In genomic region chr2:106577252-106577651, GRCh38 we compare ENCODE assay signal across 21 cellular contexts.
"Had no signal": no experiment of that assay in that cellular context is flagged by ENCODE, and none has a peak within 500 bp of the region (broad histone marks: within the 10 kb centered on the region; RNA-seq: fewer than 3 reads in every experiment).

No MANE protein-coding gene starts in this region.

- H3K9me3 ChIP-seq: heart right ventricle, right atrium auricular region, stomach, thoracic aorta, transverse colon had no signal

- H3K27ac ChIP-seq: stomach, thoracic aorta, transverse colon had no signal

- H3K36me3 Mint-ChIP-seq: naive thymus-derived CD4-positive, alpha-beta T cell had no signal

- H3K36me3 ChIP-seq: heart right ventricle, right atrium auricular region, stomach, thoracic aorta, transverse colon had no signal

- H3K9me3 Mint-ChIP-seq: naive thymus-derived CD4-positive, alpha-beta T cell; neural crest cell had no signal

- H3K4me3 Mint-ChIP-seq: naive thymus-derived CD4-positive, alpha-beta T cell; neural crest cell had no signal

- H3K4me3 ChIP-seq: heart right ventricle, right atrium auricular region, stomach, transverse colon had no signal

- FAIRE-seq: endometrium, frontal cortex, islet of Langerhans, small intestine had no signal

- H3K27me3 ChIP-seq: right atrium auricular region had no signal

- DNase-seq: effector memory CD4-positive, alpha-beta T cell; hypothalamus; kidney glomerular epithelial cell; mesendoderm; naive thymus-derived CD4-positive, alpha-beta T cell; occipital lobe; posterior cingulate gyrus; small intestine; stimulated activated CD4-positive, alpha-beta T cell treated with anti-CD3 and anti-CD28 coated beads, Interleukin-12 subunit alpha, Interleukin-12 subunit beta, amount 100 ng/mL, for 4 hours; stimulated activated naive CD4-positive, alpha-beta T cell; stomach; substantia nigra; transverse colon had no signal

- ATAC-seq: esophagus mucosa; naive thymus-derived CD4-positive, alpha-beta T cell had no signal
